1 cellular context compared by ENCODE assay signal in the genomic region with DNA sequence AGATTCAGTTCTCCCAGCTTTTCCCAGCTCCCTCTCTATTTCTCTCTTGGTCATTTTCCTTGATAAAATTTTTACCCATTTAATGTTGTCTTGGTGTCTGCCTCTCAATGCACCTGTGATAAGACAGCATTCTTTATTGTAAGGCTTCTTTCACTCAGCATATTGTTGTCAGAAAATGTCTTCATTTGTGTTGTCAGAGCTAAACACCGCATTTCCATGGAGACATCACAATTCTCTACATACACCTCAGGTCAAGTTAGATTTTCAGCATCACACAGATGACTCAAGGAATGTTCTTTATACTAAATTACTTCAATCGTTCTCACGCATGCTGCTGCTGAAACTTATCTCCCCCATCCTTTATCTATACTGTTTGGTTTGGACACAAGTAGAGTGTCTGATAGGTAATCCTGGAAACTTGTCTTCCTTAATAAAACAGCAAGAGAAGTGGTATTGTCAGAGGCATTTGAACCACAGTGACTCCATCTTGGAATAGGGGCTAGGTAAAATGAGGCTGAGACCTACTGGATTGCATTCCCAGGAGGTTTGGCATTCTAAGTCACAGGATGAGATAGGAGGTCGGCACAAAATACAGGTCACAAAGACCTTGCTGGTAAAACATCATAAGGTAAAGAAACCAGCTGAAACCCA.
A peak's percentile ranks its signal among the peaks of the same experiment; 100 is the strongest.
TF ChIP-seq lines count a peak whose summit lies in the region.

No MANE protein-coding gene starts in this region.

TF ChIP-seq in K562, 482 proteins besides CTCF, POLR2A, EP300 and RAD21 (continued from another document and continues in another):
- TF ChIP-seq, protein P1, sequence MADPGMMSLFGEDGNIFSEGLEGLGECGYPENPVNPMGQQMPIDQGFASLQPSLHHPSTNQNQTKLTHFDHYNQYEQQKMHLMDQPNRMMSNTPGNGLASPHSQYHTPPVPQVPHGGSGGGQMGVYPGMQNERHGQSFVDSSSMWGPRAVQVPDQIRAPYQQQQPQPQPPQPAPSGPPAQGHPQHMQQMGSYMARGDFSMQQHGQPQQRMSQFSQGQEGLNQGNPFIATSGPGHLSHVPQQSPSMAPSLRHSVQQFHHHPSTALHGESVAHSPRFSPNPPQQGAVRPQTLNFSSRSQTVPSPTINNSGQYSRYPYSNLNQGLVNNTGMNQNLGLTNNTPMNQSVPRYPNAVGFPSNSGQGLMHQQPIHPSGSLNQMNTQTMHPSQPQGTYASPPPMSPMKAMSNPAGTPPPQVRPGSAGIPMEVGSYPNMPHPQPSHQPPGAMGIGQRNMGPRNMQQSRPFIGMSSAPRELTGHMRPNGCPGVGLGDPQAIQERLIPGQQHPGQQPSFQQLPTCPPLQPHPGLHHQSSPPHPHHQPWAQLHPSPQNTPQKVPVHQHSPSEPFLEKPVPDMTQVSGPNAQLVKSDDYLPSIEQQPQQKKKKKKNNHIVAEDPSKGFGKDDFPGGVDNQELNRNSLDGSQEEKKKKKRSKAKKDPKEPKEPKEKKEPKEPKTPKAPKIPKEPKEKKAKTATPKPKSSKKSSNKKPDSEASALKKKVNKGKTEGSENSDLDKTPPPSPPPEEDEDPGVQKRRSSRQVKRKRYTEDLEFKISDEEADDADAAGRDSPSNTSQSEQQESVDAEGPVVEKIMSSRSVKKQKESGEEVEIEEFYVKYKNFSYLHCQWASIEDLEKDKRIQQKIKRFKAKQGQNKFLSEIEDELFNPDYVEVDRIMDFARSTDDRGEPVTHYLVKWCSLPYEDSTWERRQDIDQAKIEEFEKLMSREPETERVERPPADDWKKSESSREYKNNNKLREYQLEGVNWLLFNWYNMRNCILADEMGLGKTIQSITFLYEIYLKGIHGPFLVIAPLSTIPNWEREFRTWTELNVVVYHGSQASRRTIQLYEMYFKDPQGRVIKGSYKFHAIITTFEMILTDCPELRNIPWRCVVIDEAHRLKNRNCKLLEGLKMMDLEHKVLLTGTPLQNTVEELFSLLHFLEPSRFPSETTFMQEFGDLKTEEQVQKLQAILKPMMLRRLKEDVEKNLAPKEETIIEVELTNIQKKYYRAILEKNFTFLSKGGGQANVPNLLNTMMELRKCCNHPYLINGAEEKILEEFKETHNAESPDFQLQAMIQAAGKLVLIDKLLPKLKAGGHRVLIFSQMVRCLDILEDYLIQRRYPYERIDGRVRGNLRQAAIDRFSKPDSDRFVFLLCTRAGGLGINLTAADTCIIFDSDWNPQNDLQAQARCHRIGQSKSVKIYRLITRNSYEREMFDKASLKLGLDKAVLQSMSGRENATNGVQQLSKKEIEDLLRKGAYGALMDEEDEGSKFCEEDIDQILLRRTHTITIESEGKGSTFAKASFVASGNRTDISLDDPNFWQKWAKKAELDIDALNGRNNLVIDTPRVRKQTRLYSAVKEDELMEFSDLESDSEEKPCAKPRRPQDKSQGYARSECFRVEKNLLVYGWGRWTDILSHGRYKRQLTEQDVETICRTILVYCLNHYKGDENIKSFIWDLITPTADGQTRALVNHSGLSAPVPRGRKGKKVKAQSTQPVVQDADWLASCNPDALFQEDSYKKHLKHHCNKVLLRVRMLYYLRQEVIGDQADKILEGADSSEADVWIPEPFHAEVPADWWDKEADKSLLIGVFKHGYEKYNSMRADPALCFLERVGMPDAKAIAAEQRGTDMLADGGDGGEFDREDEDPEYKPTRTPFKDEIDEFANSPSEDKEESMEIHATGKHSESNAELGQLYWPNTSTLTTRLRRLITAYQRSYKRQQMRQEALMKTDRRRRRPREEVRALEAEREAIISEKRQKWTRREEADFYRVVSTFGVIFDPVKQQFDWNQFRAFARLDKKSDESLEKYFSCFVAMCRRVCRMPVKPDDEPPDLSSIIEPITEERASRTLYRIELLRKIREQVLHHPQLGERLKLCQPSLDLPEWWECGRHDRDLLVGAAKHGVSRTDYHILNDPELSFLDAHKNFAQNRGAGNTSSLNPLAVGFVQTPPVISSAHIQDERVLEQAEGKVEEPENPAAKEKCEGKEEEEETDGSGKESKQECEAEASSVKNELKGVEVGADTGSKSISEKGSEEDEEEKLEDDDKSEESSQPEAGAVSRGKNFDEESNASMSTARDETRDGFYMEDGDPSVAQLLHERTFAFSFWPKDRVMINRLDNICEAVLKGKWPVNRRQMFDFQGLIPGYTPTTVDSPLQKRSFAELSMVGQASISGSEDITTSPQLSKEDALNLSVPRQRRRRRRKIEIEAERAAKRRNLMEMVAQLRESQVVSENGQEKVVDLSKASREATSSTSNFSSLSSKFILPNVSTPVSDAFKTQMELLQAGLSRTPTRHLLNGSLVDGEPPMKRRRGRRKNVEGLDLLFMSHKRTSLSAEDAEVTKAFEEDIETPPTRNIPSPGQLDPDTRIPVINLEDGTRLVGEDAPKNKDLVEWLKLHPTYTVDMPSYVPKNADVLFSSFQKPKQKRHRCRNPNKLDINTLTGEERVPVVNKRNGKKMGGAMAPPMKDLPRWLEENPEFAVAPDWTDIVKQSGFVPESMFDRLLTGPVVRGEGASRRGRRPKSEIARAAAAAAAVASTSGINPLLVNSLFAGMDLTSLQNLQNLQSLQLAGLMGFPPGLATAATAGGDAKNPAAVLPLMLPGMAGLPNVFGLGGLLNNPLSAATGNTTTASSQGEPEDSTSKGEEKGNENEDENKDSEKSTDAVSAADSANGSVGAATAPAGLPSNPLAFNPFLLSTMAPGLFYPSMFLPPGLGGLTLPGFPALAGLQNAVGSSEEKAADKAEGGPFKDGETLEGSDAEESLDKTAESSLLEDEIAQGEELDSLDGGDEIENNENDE (IDR thresholded peaks at IDR 0.05; ENCODE audit: low read depth, low read length) = no peak
- TF ChIP-seq ZBTB17 (CRISPR knock-in tag; IDR thresholded peaks at IDR 0.05) = no peak
- TF ChIP-seq HOXB6 (CRISPR knock-in tag; IDR thresholded peaks at IDR 0.05; ENCODE audit: borderline replicate concordance) = no peak
- peak; percentile 84 for TF ChIP-seq HDAC8 (tag; IDR thresholded peaks at IDR 0.05)
- no peak for TF ChIP-seq SUPT5H (IDR thresholded peaks at IDR 0.05)
- TF ChIP-seq RB1 (IDR thresholded peaks at IDR 0.05; ENCODE audit: low read depth) = no peak
- no peak for TF ChIP-seq RUNX1 (IDR thresholded peaks at IDR 0.05; ENCODE audit: low read depth)
- no peak for TF ChIP-seq BDP1 (IDR thresholded peaks at IDR 0.05; ENCODE audit: insufficient read depth, insufficient read length)
- no peak for TF ChIP-seq ZSCAN29 (IDR thresholded peaks at IDR 0.05)
- no peak for TF ChIP-seq POLR2AphosphoS5 (IDR thresholded peaks at IDR 0.05; ENCODE audit: control insufficient read depth, insufficient read depth, low read depth, low read length)
- no peak for TF ChIP-seq NELFE (IDR thresholded peaks at IDR 0.05; ENCODE audit: insufficient read depth, insufficient read length)
- TF ChIP-seq SMARCE1 (IDR thresholded peaks at IDR 0.05) = no peak
- no peak for TF ChIP-seq BACH1 (tag; IDR thresholded peaks at IDR 0.05)
- TF ChIP-seq, protein P2, sequence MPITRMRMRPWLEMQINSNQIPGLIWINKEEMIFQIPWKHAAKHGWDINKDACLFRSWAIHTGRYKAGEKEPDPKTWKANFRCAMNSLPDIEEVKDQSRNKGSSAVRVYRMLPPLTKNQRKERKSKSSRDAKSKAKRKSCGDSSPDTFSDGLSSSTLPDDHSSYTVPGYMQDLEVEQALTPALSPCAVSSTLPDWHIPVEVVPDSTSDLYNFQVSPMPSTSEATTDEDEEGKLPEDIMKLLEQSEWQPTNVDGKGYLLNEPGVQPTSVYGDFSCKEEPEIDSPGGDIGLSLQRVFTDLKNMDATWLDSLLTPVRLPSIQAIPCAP (CRISPR knock-in tag; IDR thresholded peaks at IDR 0.05; ENCODE audit: borderline replicate concordance) = no peak
- TF ChIP-seq ETV6 (IDR thresholded peaks at IDR 0.05; ENCODE audit: borderline replicate concordance in 1 of 2, low read depth in 2 of 2, low read length in 1 of 2) = no peak
- no peak for TF ChIP-seq ETV6 (CRISPR knock-in tag; IDR thresholded peaks at IDR 0.05; ENCODE audit: borderline replicate concordance)
- no peak for TF ChIP-seq SAP30 (IDR thresholded peaks at IDR 0.05; ENCODE audit: borderline replicate concordance, insufficient read depth, low read depth, low read length, poor library complexity, severe bottlenecking)
- no peak for TF ChIP-seq ZC3H8 (IDR thresholded peaks at IDR 0.05)
- no peak for TF ChIP-seq ZBTB26 (CRISPR knock-in tag; IDR thresholded peaks at IDR 0.05)
- TF ChIP-seq HMGXB4 (CRISPR knock-in tag; IDR thresholded peaks at IDR 0.05) = no peak
- peak; percentile 81; the same call in 1 of the 2 replicates for TF ChIP-seq ZNF41 (CRISPR knock-in tag; conservative IDR thresholded peaks at IDR 0.05)
- no peak for TF ChIP-seq CTBP1 (IDR thresholded peaks at IDR 0.05; ENCODE audit: borderline replicate concordance)
- TF ChIP-seq, protein P3, sequence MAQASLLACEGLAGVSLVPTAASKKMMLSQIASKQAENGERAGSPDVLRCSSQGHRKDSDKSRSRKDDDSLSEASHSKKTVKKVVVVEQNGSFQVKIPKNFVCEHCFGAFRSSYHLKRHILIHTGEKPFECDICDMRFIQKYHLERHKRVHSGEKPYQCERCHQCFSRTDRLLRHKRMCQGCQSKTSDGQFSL (CRISPR knock-in tag; IDR thresholded peaks at IDR 0.05) = no peak
- TF ChIP-seq, protein P3 (tag; IDR thresholded peaks at IDR 0.05) = peak in 1 of 2 experiments; percentile 72; a peak in 1 of 4 replicates
- no peak for TF ChIP-seq SMARCA4 (IDR thresholded peaks at IDR 0.05)
- no peak for TF ChIP-seq PRDM10 (IDR thresholded peaks at IDR 0.05; ENCODE audit: partially characterized antibody)
- TF ChIP-seq ZNF23 (CRISPR knock-in tag; IDR thresholded peaks at IDR 0.05) = no peak
- no peak for TF ChIP-seq ZNF707 (CRISPR knock-in tag; conservative IDR thresholded peaks at IDR 0.05)
- TF ChIP-seq SMAD3 (CRISPR knock-in tag; conservative IDR thresholded peaks at IDR 0.05) = 0 out of 2 replicates have a peak, but pooled peaks have one; percentile 45
- no peak for TF ChIP-seq ELK3 (CRISPR knock-in tag; IDR thresholded peaks at IDR 0.05)
- TF ChIP-seq ILK (tag; IDR thresholded peaks at IDR 0.05; ENCODE audit: borderline replicate concordance, low read depth) = peak; percentile 73
- TF ChIP-seq SIN3A (IDR thresholded peaks at IDR 0.05; ENCODE audit: borderline replicate concordance in 2 of 2, control insufficient read depth in 1 of 2, low read depth in 2 of 2, low read length in 2 of 2) = no peak
- no peak for TF ChIP-seq ZFP1 (CRISPR knock-in tag; IDR thresholded peaks at IDR 0.05)
- TF ChIP-seq PTRF (tag; IDR thresholded peaks at IDR 0.05) = peak; percentile 58; the same call in 1 of the 2 replicates
- no peak for TF ChIP-seq MAZ (CRISPR knock-in tag; conservative IDR thresholded peaks at IDR 0.05 in 1 of 2, IDR thresholded peaks at IDR 0.05 in 1 of 2)
